Comparison of ENCODE assay signal across 9 cellular contexts in genomic region chr12:120118710-120119097, GRCh38. TPM values are rescaled to one million over a fixed set of nuclear protein-coding genes. Genes with fewer than 3 reads are reported as not detected.
DNase-seq lines count a peak whose midpoint lies in the region; ATAC-seq and TF ChIP-seq lines count a peak whose summit lies in the region.
"Had no signal": no experiment of that assay in that cellular context is flagged by ENCODE, and none has a peak within 500 bp of the region (broad histone marks: within the 10 kb centered on the region; RNA-seq: fewer than 3 reads in every experiment).

No MANE protein-coding gene starts in this region.

- H3K9me3 Mint-ChIP-seq in naive B cell = no peaks in the 10 kb centered on the region

- H4K91ac ChIP-seq in IMR-90 (ENCODE audit: insufficient read depth, low read depth, low read length) = peak overlapping the region; percentile 78

- peaks cover 19 to 56% of the 10 kb centered on the region in 2 experiments for H3K79me1 ChIP-seq in IMR-90 (ENCODE audit: low read depth in 1 of 2, low read length in 2 of 2)

- H4K20me1 ChIP-seq in IMR-90 (ENCODE audit: insufficient read depth, low read length) = peaks cover 36% of the 10 kb centered on the region

- no peak for TF ChIP-seq RAD21 in IMR-90 (IDR thresholded peaks at IDR 0.05; ENCODE audit: low read length)

- WGBS in IMR-90 (ENCODE audit: extremely low coverage in 2 of 2, insufficient read length in 1 of 2), 2 experiments = no CpG with 5 or more reads among the region's 3 CpGs

- H2AK5ac ChIP-seq in IMR-90 (ENCODE audit: low read depth, low read length) = peak overlapping the region; percentile 92

- peak overlapping the region; percentile 85 for H2AK9ac ChIP-seq in IMR-90 (replicated peaks; ENCODE audit: low read depth, low read length, poor library complexity)

- H3K23ac ChIP-seq in IMR-90 (ENCODE audit: low read depth, low read length) = peak overlapping the region; percentile 61

- peak overlapping the region; percentile 7; the same call in 1 of the 2 replicates for H3K56ac ChIP-seq in IMR-90 (ENCODE audit: extremely low read depth, insufficient read depth, low read length)

- H3K36me3 ChIP-seq in BE2C (peaks cover 15% of the 10 kb centered on the region), IMR-90 (ENCODE audit: control insufficient read depth, insufficient read depth, low read length) (peaks cover 7% of the 10 kb centered on the region; the same call in 1 of the 2 replicates)

- peak overlapping the region; percentile 68; the same call in 1 of the 2 replicates for H2BK20ac ChIP-seq in IMR-90 (ENCODE audit: low read depth, low read length)

- dilution Hi-C loops in IMR-90 (cut with HindIII; ENCODE audit: low sequenced_read_pairs, unreplicated experiment) = no loop called here

- peak overlapping the region; percentile 11; the same call in 1 of the 2 replicates for H3K9ac ChIP-seq in IMR-90 (ENCODE audit: low read depth, low read length)

- H4K5ac ChIP-seq in IMR-90 (ENCODE audit: low read depth, low read length) = peak overlapping the region; percentile 10

- H3K4me3 ChIP-seq in BE2C (ENCODE audit: low read depth, low read length) (peak overlapping the region; percentile 91), IMR-90 (ENCODE audit: insufficient read depth, low read depth, low read length) (peak overlapping the region; percentile 95), cardiac fibroblast (replicated peaks in 1 of 2; ENCODE audit: low read depth in 2 of 2, low read length in 2 of 2) (peak overlapping the region in 1 of 2 donors; percentile 96)

- H3K14ac ChIP-seq in IMR-90 (replicated peaks; ENCODE audit: low read depth, low read length) = peak overlapping the region; percentile 50

- peak overlapping the region in 2 of 6 donors; percentile 30 to 59 for H3K27ac Mint-ChIP-seq in naive B cell

- peak overlapping the region; percentile 84 for H3K4ac ChIP-seq in IMR-90 (ENCODE audit: low read depth, low read length)

- CTCF ChIA-PET in IMR-90 (lab: Yijun Ruan, JAX) = interaction anchor here (1.2 kb wide), 1 partner anchor 32 kb away, joined by 4 read pairs; no protein-coding TSS in a partner anchor

- no peaks in the 10 kb centered on the region for H3K36me3 Mint-ChIP-seq in naive B cell

- H3K18ac ChIP-seq in IMR-90 (ENCODE audit: low read depth, low read length) = peak overlapping the region; percentile 90

- H2BK15ac ChIP-seq in IMR-90 (ENCODE audit: low read depth, low read length) = peak overlapping the region; percentile 62; the same call in 2 of the 3 replicates

- peaks cover 49 to 65% (median 59%) of the 10 kb centered on the region in 3 donors for H3K4me1 Mint-ChIP-seq in naive B cell

- H4K8ac ChIP-seq in IMR-90 (ENCODE audit: low read depth in 2 of 2, low read length in 2 of 2) = peak overlapping the region in 1 of 2 experiments; percentile 69; a peak in 2 of 4 replicates

- peak overlapping the region; percentile 17 for H2AFZ ChIP-seq in IMR-90 (replicated peaks; ENCODE audit: low read length, poor library complexity)

- in situ Hi-C loops in IMR-90 (cut with MboI; ENCODE audit: low sequenced_read_pairs) = loop anchor here (25.0 kb wide), 1 partner anchor 1756 kb away; the partner anchor contains the start of gene TAOK3

- H3K4me2 ChIP-seq in IMR-90 (ENCODE audit: low read depth, low read length) = peak overlapping the region; percentile 94

- H3K9me1 ChIP-seq in IMR-90 (ENCODE audit: insufficient read depth, low read length) = peaks cover 32% of the 10 kb centered on the region

- H3K27me3 Mint-ChIP-seq in naive B cell = no peaks in the 10 kb centered on the region

- H3K27me3 ChIP-seq in BE2C (no peaks in the 10 kb centered on the region), IMR-90 (ENCODE audit: control insufficient read depth, insufficient read depth, low read length) (no peaks in the 10 kb centered on the region)

- intact Hi-C loops in IMR-90 (cut with micrococcal nuclease) = no loop called here

- DNase-seq in BE2C = no peak
- peak; percentile 43 for DNase-seq in IMR-90
- peak; percentile 27 to 54 for DNase-seq in cardiac fibroblast (ENCODE audit: low read depth in 2 of 2)
- no peak for DNase-seq in naive B cell
- no peak for DNase-seq in ureter (ENCODE audit: low spot score)
- DNase-seq in cortex of kidney (lab: John Stamatoyannopoulos, UW) = no peak
- DNase-seq: NCI-H510A had no signal

- H2BK5ac ChIP-seq in IMR-90 (ENCODE audit: low read depth, low read length, poor library complexity, severe bottlenecking) = peak overlapping the region; percentile 93

- H3K4me3 Mint-ChIP-seq in naive B cell = peak overlapping the region in 7 of 8 donors; percentile 29 to 94 (median 92)

- no TSS peak for BruUV-seq in IMR-90 (replicated peaks; lab: Mats Ljungman, UMichigan)

- H3K4me1 ChIP-seq in BE2C (peaks cover 5% of the 10 kb centered on the region; the same call in 1 of the 2 replicates), IMR-90 (ENCODE audit: control insufficient read depth, insufficient read depth, low read length) (peaks cover 23% of the 10 kb centered on the region)

- H3K9me3 ChIP-seq in BE2C (no peaks in the 10 kb centered on the region), IMR-90 (ENCODE audit: control insufficient read depth, insufficient read depth, low read length) (no peaks in the 10 kb centered on the region)

- ATAC-seq in IMR-90 (ENCODE audit: low read depth) = no peak
- ATAC-seq in naive B cell (ENCODE audit: low read depth in 2 of 2) = no peak
- ATAC-seq in GM21390 (IDR thresholded peaks at IDR 0.05; ENCODE audit: unreplicated experiment) = no peak
- ATAC-seq in GM18861 (IDR thresholded peaks at IDR 0.05; ENCODE audit: unreplicated experiment) = no peak

- TF ChIP-seq POLR2A in IMR-90 (IDR thresholded peaks at IDR 0.05; ENCODE audit: low read depth, low read length) = no peak

- peak overlapping the region; percentile 62; the same call in 1 of the 2 replicates for H3K27ac ChIP-seq in IMR-90 (ENCODE audit: insufficient read depth, low read length)

- no peak for TF ChIP-seq CTCF in BE2C (IDR thresholded peaks at IDR 0.05; ENCODE audit: low read depth, low read length)
- TF ChIP-seq CTCF in IMR-90 (conservative IDR thresholded peaks at IDR 0.05; ENCODE audit: low read depth, low read length) = no peak
- TF ChIP-seq CTCF in cardiac fibroblast (IDR thresholded peaks at IDR 0.05; ENCODE audit: low read depth, low read length) = no peak

- POLR2A ChIA-PET in IMR-90 (lab: Charles Lee; ENCODE audit: unreplicated experiment) = interaction anchor here (1.0 kb wide), 1 partner anchor 83 kb away, joined by 5 read pairs; the partner anchor contains the start of gene RPLP0

- H2BK120ac ChIP-seq in IMR-90 (ENCODE audit: low read depth, low read length) = peak overlapping the region; percentile 70

TF ChIP-seq in IMR-90, 13 proteins besides CTCF, POLR2A, EP300 and RAD21:
- TF ChIP-seq BHLHE40 (IDR thresholded peaks at IDR 0.05; ENCODE audit: low read depth, low read length) (0 out of 2 replicates have a peak, but pooled peaks have one; percentile 28), RFX5 (IDR thresholded peaks at IDR 0.05; ENCODE audit: low read depth, low read length) (no peak)
- TF ChIP-seq, protein P1, sequence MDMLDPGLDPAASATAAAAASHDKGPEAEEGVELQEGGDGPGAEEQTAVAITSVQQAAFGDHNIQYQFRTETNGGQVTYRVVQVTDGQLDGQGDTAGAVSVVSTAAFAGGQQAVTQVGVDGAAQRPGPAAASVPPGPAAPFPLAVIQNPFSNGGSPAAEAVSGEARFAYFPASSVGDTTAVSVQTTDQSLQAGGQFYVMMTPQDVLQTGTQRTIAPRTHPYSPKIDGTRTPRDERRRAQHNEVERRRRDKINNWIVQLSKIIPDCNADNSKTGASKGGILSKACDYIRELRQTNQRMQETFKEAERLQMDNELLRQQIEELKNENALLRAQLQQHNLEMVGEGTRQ (IDR thresholded peaks at IDR 0.05; ENCODE audit: low read depth, low read length) = peak; percentile 50; the same call in 1 of the 2 replicates

RNA-seq across cellular contexts. Expression of gene RAB35, which starts 2.2 kb away (rescaled TPM):
- polyA plus RNA-seq in BE2C (2012; ENCODE audit: insufficient read depth, insufficient read length, low read depth) = 176 TPM
- total RNA-seq in IMR-90 (2012; rRNA removed) (32.6 and 35.0 TPM in 2 replicates), ureter (47.5 TPM)
- polyA plus RNA-seq in IMR-90 (2012; rRNA removed) (47.6 and 49.6 TPM in 2 replicates), naive B cell (ENCODE audit: low read depth in 6 of 6) (10 to 100 TPM in 5 of 6 donors, 1 to 10 TPM in 1; 6.2 to 16.6 (median 14.6) TPM)
- polyA plus RNA-seq in IMR-90 (2012; cell fraction: cytosol; rRNA removed) = 31.2 and 45.6 TPM in 2 replicates
- 64.2 and 73.1 TPM in 2 replicates for polyA plus RNA-seq in IMR-90 (2012; cell fraction: nucleus; rRNA removed; ENCODE audit: low replicate concordance)

Comparison
In these comparisons a context has a peak if more than half of its experiments do, and no peak if none do; other contexts are left out.
1. DNase-seq: peak in IMR-90 (single experiment) and cardiac fibroblast (2 of 2); none in BE2C (single experiment), naive B cell (single experiment), ureter (single experiment) and cortex of kidney (single experiment).